ENCODE assay signal across 8 cellular contexts in the genomic region with DNA sequence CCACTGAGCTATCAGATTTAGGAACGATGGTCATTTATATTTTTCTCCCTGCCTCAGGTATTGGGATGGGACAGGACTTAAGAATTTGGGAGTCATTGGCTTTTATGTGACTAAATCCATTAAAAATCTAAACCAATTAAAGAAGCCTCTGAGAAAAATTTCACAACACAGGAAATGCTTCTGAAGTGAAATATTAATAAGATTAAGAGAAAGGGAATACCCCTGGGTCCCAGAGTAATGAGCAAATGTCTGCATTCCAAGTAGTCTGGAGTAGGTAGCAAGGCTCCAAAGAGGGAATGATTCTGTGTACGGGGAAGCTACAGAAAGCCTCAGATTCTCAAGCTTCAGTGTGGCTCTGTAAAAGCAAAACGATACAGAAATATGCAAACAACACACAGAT. TPM values are rescaled to one million over a fixed set of nuclear protein-coding genes. Genes with fewer than 3 reads are reported as not detected.
A peak's percentile ranks its signal among the peaks of the same experiment; 100 is the strongest.
DNase-seq lines count a peak whose midpoint lies in the region; ATAC-seq and TF ChIP-seq lines count a peak whose summit lies in the region.

No MANE protein-coding gene starts in this region.

- H3K27me3 Mint-ChIP-seq in CD4-positive, CD25-positive, alpha-beta regulatory T cell = peaks cover 19% of the 10 kb centered on the region
- peaks cover 35% of the 10 kb centered on the region for H3K27me3 Mint-ChIP-seq in neural crest cell (ENCODE audit: low read depth)

- peaks cover 10% of the 10 kb centered on the region for H3K36me3 ChIP-seq in CD4-positive, CD25-positive, alpha-beta regulatory T cell (ENCODE audit: control insufficient read depth, insufficient read depth, low read length)

- H3K4me3 Mint-ChIP-seq in CD4-positive, CD25-positive, alpha-beta regulatory T cell = peak overlapping the region; percentile 87 to 100 (median 92)
- H3K4me3 Mint-ChIP-seq in neural crest cell = peak overlapping the region; percentile 100

- H3K27me3 ChIP-seq in CD4-positive, CD25-positive, alpha-beta regulatory T cell (ENCODE audit: control insufficient read depth, insufficient read depth, low read length) = peaks cover 15% of the 10 kb centered on the region

- H3K4me1 Mint-ChIP-seq in CD4-positive, CD25-positive, alpha-beta regulatory T cell = peaks cover 21 to 40% (median 26%) of the 10 kb centered on the region in 4 donors
- H3K4me1 Mint-ChIP-seq in neural crest cell = peaks cover 25% of the 10 kb centered on the region

- no peak for DNase-seq in CD4-positive, CD25-positive, alpha-beta regulatory T cell
- DNase-seq in LNCaP clone FGC (ENCODE audit: low read depth) = no peak
- peak; percentile 1 for DNase-seq in dermis blood vessel endothelial cell
- no peak for DNase-seq in neural crest cell (ENCODE audit: low read depth, low spot score)
- no peak for DNase-seq in GM13977 (ENCODE audit: low spot score)
- no peak for DNase-seq in SKM-1 (lab: John Stamatoyannopoulos, UW; ENCODE audit: unreplicated experiment)

- peak overlapping the region; percentile 76 for H3K4me3 ChIP-seq in CD4-positive, CD25-positive, alpha-beta regulatory T cell (ENCODE audit: low read depth, low read length)
- H3K4me3 ChIP-seq in LNCaP clone FGC (ENCODE audit: low read depth, low read length) = peak overlapping the region; percentile 67

- H3K27ac ChIP-seq in CD4-positive, CD25-positive, alpha-beta regulatory T cell (ENCODE audit: insufficient read depth, low read length, poor library complexity, severe bottlenecking) = peak overlapping the region; percentile 33

- no peak for ATAC-seq in CD4-positive, CD25-positive, alpha-beta regulatory T cell (ENCODE audit: low read depth in 2 of 2)
- ATAC-seq in HG02678 (IDR thresholded peaks at IDR 0.05; ENCODE audit: unreplicated experiment) (no peak), HG03139 (IDR thresholded peaks at IDR 0.05; ENCODE audit: unreplicated experiment) (no peak)

- in situ Hi-C loops in GM13977 (cut with MboI; ENCODE audit: low pct_unique_long_range_greater_than_20kb, low sequenced_read_pairs, unreplicated experiment) = loop anchor here (10.0 to 25.0 kb wide), 2 partner anchors 114 to 361 kb away; no protein-coding TSS in a partner anchor

- peaks cover 0 to 3% (median 0%) of the 10 kb centered on the region in 7 donors for H3K9me3 Mint-ChIP-seq in CD4-positive, CD25-positive, alpha-beta regulatory T cell
- H3K9me3 Mint-ChIP-seq in neural crest cell = no peaks in the 10 kb centered on the region

- peaks cover 6% of the 10 kb centered on the region for H3K36me3 Mint-ChIP-seq in CD4-positive, CD25-positive, alpha-beta regulatory T cell
- no peaks in the 10 kb centered on the region for H3K36me3 Mint-ChIP-seq in neural crest cell (ENCODE audit: low read depth)

- H3K27ac Mint-ChIP-seq in CD4-positive, CD25-positive, alpha-beta regulatory T cell = peak overlapping the region; percentile 56 to 98 (median 76)
- no peak overlapping the region for H3K27ac Mint-ChIP-seq in neural crest cell (ENCODE audit: unreplicated experiment)

- no peak for TF ChIP-seq CTCF in LNCaP clone FGC (IDR thresholded peaks at IDR 0.05; ENCODE audit: control insufficient read depth, extremely low read depth, insufficient read depth)
- TF ChIP-seq CTCF in neural crest cell (conservative IDR thresholded peaks at IDR 0.05) = no peak
- TF ChIP-seq CTCF in GM13977 (IDR thresholded peaks at IDR 0.05; ENCODE audit: extremely low read depth, insufficient read depth, missing control alignments) = no peak

- H3K4me1 ChIP-seq in CD4-positive, CD25-positive, alpha-beta regulatory T cell (ENCODE audit: control insufficient read depth, insufficient read depth, low read length, poor library complexity, severe bottlenecking) = peaks cover 23% of the 10 kb centered on the region

- no peaks in the 10 kb centered on the region for H3K9me3 ChIP-seq in CD4-positive, CD25-positive, alpha-beta regulatory T cell (ENCODE audit: control insufficient read depth in 2 of 2, low read length in 2 of 2)

RNA-seq across cellular contexts. Expression of a gene that starts 0.7 kb away (rescaled TPM):
- total RNA-seq in CD4-positive, CD25-positive, alpha-beta regulatory T cell = 82.8 TPM
- 10 to 100 TPM; 38.7 to 63.7 (median 42.5) TPM for polyA plus RNA-seq in CD4-positive, CD25-positive, alpha-beta regulatory T cell
- 32.8 and 35.8 TPM in 2 replicates for total RNA-seq in dermis blood vessel endothelial cell
- 50.9 and 52.3 TPM in 2 replicates for total RNA-seq in neural crest cell

RNA-seq across cellular contexts. Expression of a gene that starts 40.6 kb away (rescaled TPM):
- total RNA-seq in CD4-positive, CD25-positive, alpha-beta regulatory T cell = 7.8 TPM
- polyA plus RNA-seq in CD4-positive, CD25-positive, alpha-beta regulatory T cell = 1 to 10 TPM; 4.7 to 7.5 (median 5.6) TPM
- total RNA-seq in dermis blood vessel endothelial cell (0.23 and 0.34 TPM in 2 replicates), neural crest cell (3.7 and 4.2 TPM in 2 replicates)
